ENCODE assay signal across 18 cellular contexts in genomic region chr2:179550214-179550613, GRCh38.
DNase-seq lines count a peak whose midpoint lies in the region; ATAC-seq, FAIRE-seq and TF ChIP-seq lines count a peak whose summit lies in the region.
"Had no signal": no experiment of that assay in that cellular context is flagged by ENCODE, and none has a peak within 500 bp of the region (broad histone marks: within the 10 kb centered on the region; RNA-seq: fewer than 3 reads in every experiment).

No MANE protein-coding gene starts in this region.

- H2BK120ac ChIP-seq in H1 (replicated peaks; ENCODE audit: low read depth, low read length): no peak overlapping the region

- H3K14ac ChIP-seq in H1 (ENCODE audit: insufficient read length): no peak overlapping the region

- no peaks in the 10 kb centered on the region for H3K23me2 ChIP-seq in H1 (ENCODE audit: low read depth, low read length)

- CTCF ChIA-PET in H1 (lab: Charles Lee; ENCODE audit: partially characterized antibody): no interaction called here

- no peak overlapping the region for H3K18ac ChIP-seq in H1 (ENCODE audit: extremely low read depth, low read length)

- H3K4me1 ChIP-seq in HUES48 (ENCODE audit: control insufficient read depth, insufficient read depth, low read length): peaks cover 38% of the 10 kb centered on the region
- H3K4me1 ChIP-seq in H1 (replicated peaks in 1 of 4; ENCODE audit: control insufficient read depth in 3 of 4, insufficient read depth in 4 of 4, low read length in 3 of 4): peaks cover 2 to 10% (median 6%) of the 10 kb centered on the region in 4 experiments; a peak in 4 of 7 replicates

- H3K4me2 ChIP-seq in H1 (ENCODE audit: insufficient read depth in 1 of 2, low read depth in 2 of 2, low read length in 2 of 2): peak overlapping the region in 1 of 2 experiments; percentile 10; a peak in 1 of 4 replicates

- no peak overlapping the region for H2BK5ac ChIP-seq in H1 (ENCODE audit: low read depth, low read length)

- POLR2A ChIA-PET in H1 (lab: Charles Lee; ENCODE audit: partially characterized antibody): no interaction called here

- H2AFZ ChIP-seq in H1 (ENCODE audit: low read length): no peak overlapping the region

- H4K5ac ChIP-seq in H1 (ENCODE audit: insufficient read length, low read depth, low read length): no peak overlapping the region

- H4K91ac ChIP-seq in H1 (replicated peaks; ENCODE audit: insufficient read length, low read length): no peak overlapping the region

- no peak overlapping the region for H2BK12ac ChIP-seq in H1 (ENCODE audit: low read depth, low read length)

- FAIRE-seq in H1 (lab: Jason Lieb, UNC): peak; percentile 91
- FAIRE-seq: G401.6, GM12891, HTR-8/SVneo had no signal

- H3K9me3 ChIP-seq in HUES48 (ENCODE audit: control insufficient read depth, insufficient read depth, low read length) (no peaks in the 10 kb centered on the region), H1 (ENCODE audit: insufficient read depth in 2 of 2, low read depth in 1 of 2, low read length in 1 of 2) (no peaks in the 10 kb centered on the region)

- no peak overlapping the region for H3K4ac ChIP-seq in H1 (replicated peaks; ENCODE audit: insufficient read length, low read depth, low read length)

- H3K56ac ChIP-seq in H1 (replicated peaks; ENCODE audit: insufficient read length, low read depth, low read length): no peak overlapping the region

- H4K8ac ChIP-seq in H1 (ENCODE audit: extremely low read depth, insufficient read depth, low read length): no peak overlapping the region

- no peak for ATAC-seq in GM18502 (IDR thresholded peaks at IDR 0.05; ENCODE audit: poor library complexity, unreplicated experiment)

- H2BK15ac ChIP-seq in H1 (ENCODE audit: low read length): no peak overlapping the region

- TF ChIP-seq POLR2A in H1 (IDR thresholded peaks at IDR 0.05; ENCODE audit: control extremely low read depth in 1 of 2, low read depth in 2 of 2, low read length in 2 of 2): no peak

- no peak for TF ChIP-seq CTCF in H1 (IDR thresholded peaks at IDR 0.05; ENCODE audit: control extremely low read depth in 1 of 3, insufficient read depth in 1 of 3, low read depth in 1 of 3, low read length in 3 of 3)

- intact Hi-C loops in cardiac septum (cut with DNase I): no loop called here

- peak in 1 of 2 experiments; percentile 37; a peak in 1 of 3 replicates for TF ChIP-seq EP300 in H1 (IDR thresholded peaks at IDR 0.05; ENCODE audit: borderline replicate concordance in 1 of 2, low read depth in 2 of 2, low read length in 2 of 2)

- H3K27me3 ChIP-seq in HUES48 (ENCODE audit: control insufficient read depth, insufficient read depth, low read length): peaks cover 22% of the 10 kb centered on the region
- H3K27me3 ChIP-seq in H1 (replicated peaks in 1 of 4; ENCODE audit: control insufficient read depth in 3 of 4, extremely low read depth in 1 of 4, insufficient read depth in 3 of 4, low read length in 3 of 4): no peaks in the 10 kb centered on the region

- no peak overlapping the region for H2AK5ac ChIP-seq in H1 (ENCODE audit: low read depth, low read length)

- H3K27ac ChIP-seq in HUES48 (ENCODE audit: low read depth, low read length) (peak overlapping the region; percentile 79), H1 (ENCODE audit: low read depth, low read length) (no peak overlapping the region)

- TF ChIP-seq RAD21 in H1 (IDR thresholded peaks at IDR 0.05 in 1 of 2, conservative IDR thresholded peaks at IDR 0.05 in 1 of 2; ENCODE audit: low read depth in 2 of 2, low read length in 2 of 2): no peak

- no peaks in the 10 kb centered on the region for H4K20me1 ChIP-seq in H1 (replicated peaks in 1 of 2; ENCODE audit: control insufficient read depth in 1 of 2, insufficient read depth in 2 of 2, low read length in 2 of 2)

- no peak overlapping the region for H3K23ac ChIP-seq in H1 (ENCODE audit: insufficient read length)

- H3K9ac ChIP-seq in HUES48 (ENCODE audit: low read depth, low read length) (no peak overlapping the region), H1 (replicated peaks in 1 of 4; ENCODE audit: extremely low read depth in 1 of 4, low read depth in 3 of 4, low read length in 3 of 4) (no peak overlapping the region)

- H3K36me3 ChIP-seq in HUES48 (ENCODE audit: control insufficient read depth, insufficient read depth, low read length) (no peaks in the 10 kb centered on the region), H1 (ENCODE audit: control insufficient read depth in 2 of 4, insufficient read depth in 4 of 4, low read length in 3 of 4) (no peaks in the 10 kb centered on the region)

- no peaks in the 10 kb centered on the region for H3K79me2 ChIP-seq in H1 (ENCODE audit: control insufficient read depth in 1 of 2, insufficient read depth in 2 of 2, low read length in 2 of 2)

- no peak overlapping the region for H2BK20ac ChIP-seq in H1 (ENCODE audit: low read length)

- H3K4me3 ChIP-seq in HUES48 (ENCODE audit: low read depth, low read length): no peak overlapping the region
- peak overlapping the region in 1 of 4 experiments; percentile 17; a peak in 1 of 8 replicates for H3K4me3 ChIP-seq in H1 (ENCODE audit: extremely low read depth in 1 of 4, insufficient read depth in 2 of 4, low read depth in 3 of 4, low read length in 4 of 4)

- 5% methylated on average over 1 of the region's 1 CpG; no CpG with 5 or more reads in 1 of the 2 experiments for WGBS in H1 (ENCODE audit: extremely low coverage in 1 of 2, insufficient coverage in 1 of 2, insufficient read length in 1 of 2, insufficient replicate concordance in 2 of 2, low coverage in 1 of 2, low lambda C conversion rate in 2 of 2, missing lambda C conversion rate in 1 of 2), 2 experiments

- DNase-seq in ELF-1 (ENCODE audit: low read depth, low spot score): peak; percentile 49
- DNase-seq in H1 (ENCODE audit: low read depth in 1 of 2, low spot score in 2 of 2): peak in 1 of 2 experiments; percentile 46
- DNase-seq in iPS-NIHi7 (ENCODE audit: extremely low spot score): peak; percentile 40
- DNase-seq in occipital lobe (lab: John Stamatoyannopoulos, UW): no peak
- no peak for DNase-seq in cardiac septum (ENCODE audit: low spot score)
- no peak for DNase-seq in SK-N-DZ (ENCODE audit: low spot score)
- DNase-seq: CD4-positive, CD25-positive, alpha-beta regulatory T cell; DMS79; KG1; NCI-H1048; NCI-H2107; NCI-H446; SIG-M5 had no signal

- H3K79me1 ChIP-seq in H1 (ENCODE audit: low read depth, low read length): no peaks in the 10 kb centered on the region

TF ChIP-seq in H1, 55 proteins besides CTCF, POLR2A, EP300 and RAD21 (continues in another document):
- TF ChIP-seq BCL11A (IDR thresholded peaks at IDR 0.05; ENCODE audit: low read depth in 2 of 2, low read length in 2 of 2): peak in 1 of 2 experiments; percentile 36
- peak; percentile 85 for TF ChIP-seq SP1 (IDR thresholded peaks at IDR 0.05; ENCODE audit: low read depth, low read length)
- no peak for TF ChIP-seq PHF8 (conservative IDR thresholded peaks at IDR 0.05; ENCODE audit: low read depth, low read length)
- TF ChIP-seq CREB1 (IDR thresholded peaks at IDR 0.05): no peak
- peak; percentile 70; the same call in 1 of the 2 replicates for TF ChIP-seq POU5F1 (IDR thresholded peaks at IDR 0.05; ENCODE audit: low read depth, low read length)
- no peak for TF ChIP-seq RBBP5 (IDR thresholded peaks at IDR 0.05; ENCODE audit: borderline replicate concordance, low read depth, low read length)
- no peak for TF ChIP-seq SUZ12 (IDR thresholded peaks at IDR 0.05; ENCODE audit: low read length)
- TF ChIP-seq RFX5 (IDR thresholded peaks at IDR 0.05; ENCODE audit: borderline replicate concordance, low read depth, low read length): no peak

Comparison
In these comparisons a context has a peak if more than half of its experiments do, and no peak if none do; other contexts are left out.
1. DNase-seq: peak in ELF-1 (single experiment) and iPS-NIHi7 (single experiment); none in occipital lobe (single experiment), cardiac septum (single experiment) and SK-N-DZ (single experiment).